In genomic region chr18:8816233-8816632, GRCh38 we compare ENCODE assay signal across 15 cellular contexts.
"Had no signal": no experiment of that assay in that cellular context is flagged by ENCODE, and none has a peak within 500 bp of the region (broad histone marks: within the 10 kb centered on the region; RNA-seq: fewer than 3 reads in every experiment).

No MANE protein-coding gene starts in this region.

- H3K27ac ChIP-seq: tibial artery, uterus had no signal

- H3K27me3 Mint-ChIP-seq: activated CD4-positive, alpha-beta memory T cell treated with anti-CD3 and anti-CD28 coated beads for 36 hours; dendritic cell treated with granulocyte-macrophage colony-stimulating factor and Interleukin-4, amounts not matched to agents 40 ng/mL and 50 ng/mL, for 4 days had no signal

- H3K4me3 Mint-ChIP-seq: activated CD4-positive, alpha-beta memory T cell treated with anti-CD3 and anti-CD28 coated beads for 36 hours; activated T-cell treated with anti-CD3 and anti-CD28 coated beads, Interleukin-2, amount 50 U/mL, for 4 hours; dendritic cell treated with granulocyte-macrophage colony-stimulating factor and Interleukin-4, amounts not matched to agents 40 ng/mL and 50 ng/mL, for 4 days; endodermal cell; immature natural killer cell; natural killer cell treated with Interleukin-12 subunit alpha and Interleukin-12 subunit beta and Interleukin-15 and Interleukin-18, amount 100 ng/mL, for 72 hours; T-helper 2 cell treated with Interferon-gamma antibody and Interleukin-4, amounts not matched to agents 5 μg/mL and 100 μg/mL, for 36 hours had no signal

- DNase-seq: activated CD4-positive, alpha-beta memory T cell treated with anti-CD3 and anti-CD28 coated beads for 36 hours; activated CD4-positive, CD25-positive, alpha-beta regulatory T cell treated with anti-CD3 and anti-CD28 coated beads, Interleukin-2, amount 50 U/mL, for 72 hours; activated effector memory CD4-positive, alpha-beta T cell treated with anti-CD3 and anti-CD28 coated beads, Interleukin-2, amount 50 U/mL, for 16 hours; activated T-cell treated with anti-CD3 and anti-CD28 coated beads, Interleukin-2, amount 50 U/mL, for 4 hours; endodermal cell; erythroblast; glutamatergic neuron; immature natural killer cell; tibial artery; uterus had no signal

- H3K36me3 ChIP-seq: uterus had no signal

- H3K4me1 ChIP-seq: uterus had no signal

- H3K4me1 Mint-ChIP-seq: immature natural killer cell had no signal

- H3K4me3 ChIP-seq: lung, tibial artery, uterus had no signal

- H3K9me3 Mint-ChIP-seq: activated CD4-positive, alpha-beta memory T cell treated with anti-CD3 and anti-CD28 coated beads for 36 hours; activated naive CD4-positive, alpha-beta T cell treated with anti-CD3 and anti-CD28 coated beads, Interleukin-2, amount 50 U/mL, for 72 hours; activated T-cell treated with anti-CD3 and anti-CD28 coated beads, Interleukin-2, amount 50 U/mL, for 4 hours; dendritic cell treated with granulocyte-macrophage colony-stimulating factor and Interleukin-4, amounts not matched to agents 40 ng/mL and 50 ng/mL, for 4 days; endodermal cell; immature natural killer cell; natural killer cell treated with Interleukin-12 subunit alpha and Interleukin-12 subunit beta and Interleukin-15 and Interleukin-18, amount 100 ng/mL, for 72 hours; T-helper 2 cell treated with Interferon-gamma antibody and Interleukin-4, amounts not matched to agents 5 μg/mL and 100 μg/mL, for 36 hours had no signal

- H3K27me3 ChIP-seq: tibial artery, uterus had no signal

- H3K36me3 Mint-ChIP-seq: activated CD4-positive, alpha-beta memory T cell treated with anti-CD3 and anti-CD28 coated beads for 36 hours; activated naive CD4-positive, alpha-beta T cell treated with anti-CD3 and anti-CD28 coated beads, Interleukin-2, amount 50 U/mL, for 72 hours; immature natural killer cell; natural killer cell treated with Interleukin-12 subunit alpha and Interleukin-12 subunit beta and Interleukin-15 and Interleukin-18, amount 100 ng/mL, for 72 hours had no signal

- ATAC-seq: activated naive CD4-positive, alpha-beta T cell treated with anti-CD3 and anti-CD28 coated beads, Interleukin-2, amount 50 U/mL, for 72 hours; activated T-cell treated with anti-CD3 and anti-CD28 coated beads, Interleukin-2, amount 50 U/mL, for 4 hours; natural killer cell treated with Interleukin-12 subunit alpha and Interleukin-12 subunit beta and Interleukin-15 and Interleukin-18, amount 100 ng/mL, for 72 hours had no signal

- H3K9me3 ChIP-seq: tibial artery, uterus had no signal

- H3K27ac Mint-ChIP-seq: activated CD4-positive, alpha-beta memory T cell treated with anti-CD3 and anti-CD28 coated beads for 36 hours; activated naive CD4-positive, alpha-beta T cell treated with anti-CD3 and anti-CD28 coated beads, Interleukin-2, amount 50 U/mL, for 72 hours; dendritic cell treated with granulocyte-macrophage colony-stimulating factor and Interleukin-4, amounts not matched to agents 40 ng/mL and 50 ng/mL, for 4 days; endodermal cell; immature natural killer cell; natural killer cell treated with Interleukin-12 subunit alpha and Interleukin-12 subunit beta and Interleukin-15 and Interleukin-18, amount 100 ng/mL, for 72 hours; T-helper 2 cell treated with Interferon-gamma antibody and Interleukin-4, amounts not matched to agents 5 μg/mL and 100 μg/mL, for 36 hours had no signal
